Comparison of ENCODE assay signal across 9 cellular contexts in the genomic region with DNA sequence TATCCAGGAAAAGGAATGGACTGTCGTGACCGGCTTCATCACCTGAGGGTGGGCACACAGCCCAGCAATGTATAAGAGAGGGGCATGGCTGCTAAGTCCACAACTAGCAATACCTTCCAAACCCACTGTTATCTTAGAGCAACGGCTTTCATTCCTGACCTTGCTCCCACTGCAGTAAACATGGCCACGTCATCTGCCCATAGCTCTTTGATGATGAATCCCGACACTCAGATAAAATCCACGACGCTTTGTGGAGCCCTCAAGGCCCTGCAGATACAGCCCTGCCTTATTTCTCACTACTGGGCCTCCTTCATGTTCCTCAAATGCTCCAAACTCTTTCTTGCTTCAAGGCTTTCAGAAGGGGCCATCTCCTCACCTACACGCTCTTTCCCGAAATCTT.
"Had no signal": no experiment of that assay in that cellular context is flagged by ENCODE, and none has a peak within 500 bp of the region (broad histone marks: within the 10 kb centered on the region; RNA-seq: fewer than 3 reads in every experiment).

No MANE protein-coding gene starts in this region.

- H3K9ac ChIP-seq: KMS-11 had no signal

- H3K9me3 Mint-ChIP-seq: GM23338, H9 had no signal

- H3K4me3 ChIP-seq: GM23338 had no signal

- H3K27ac Mint-ChIP-seq: GM23338 had no signal

- ATAC-seq: GM23338 had no signal

- H3K4me3 Mint-ChIP-seq: GM23338, H9 had no signal

- FAIRE-seq: H1, H54, HTR-8/SVneo had no signal

- H2AFZ ChIP-seq: GM23338 had no signal

- DNase-seq: H9, HCEC 1CT, IMR-90, KBM-7 had no signal

- H3K4me2 ChIP-seq: GM23338, KMS-11 had no signal

- H3K27ac ChIP-seq: KMS-11 had no signal
